11 cellular contexts compared by ENCODE assay signal in genomic region chr1:16766663-16767342, GRCh38. TPM values are rescaled to one million over a fixed set of nuclear protein-coding genes. Genes with fewer than 3 reads are reported as not detected.
DNase-seq lines count a peak whose midpoint lies in the region; ATAC-seq and TF ChIP-seq lines count a peak whose summit lies in the region.
"Not testable (repeated sequence)": the region's sequence is repeated elsewhere in the genome, so short reads cannot be mapped to it uniquely, and the experiment has no call there.
"Had no signal": no experiment of that assay in that cellular context is flagged by ENCODE, and none has a peak within 500 bp of the region (broad histone marks: within the 10 kb centered on the region; RNA-seq: fewer than 3 reads in every experiment).

No MANE protein-coding gene starts in this region.

- WGBS in SK-N-SH (ENCODE audit: low lambda C conversion rate) = 54% methylated on average over 10 of the region's 10 CpGs
- WGBS in testis, 2 donors = 27 to 42% methylated on average over 10 of the region's 10 CpGs

- not testable (repeated sequence) for TF ChIP-seq CTCF in 22Rv1 (IDR thresholded peaks at IDR 0.05); HEK293 (tag by site-specific recombination; IDR thresholded peaks at IDR 0.05); SK-N-SH (IDR thresholded peaks at IDR 0.05); right atrium auricular region (IDR thresholded peaks at IDR 0.05); mucosa of descending colon (IDR thresholded peaks at IDR 0.05); testis (IDR thresholded peaks at IDR 0.05)

- H3F3A ChIP-seq in SK-N-SH (replicated peaks; ENCODE audit: insufficient read depth) = not testable (repeated sequence)

- not testable (repeated sequence) for H3K4me1 ChIP-seq in HEK293 (ENCODE audit: control insufficient read depth, insufficient read depth, low read length); SK-N-SH (ENCODE audit: control insufficient read depth in 1 of 2, insufficient read depth in 2 of 2, low read depth in 1 of 2, low read length in 1 of 2); right atrium auricular region; mucosa of descending colon (ENCODE audit: low read depth); rectal smooth muscle tissue (ENCODE audit: control insufficient read depth, insufficient read depth, low read length); testis

- not testable (repeated sequence) for H3K9me3 ChIP-seq in HEK293 (ENCODE audit: control insufficient read depth, insufficient read depth, low read depth, low read length); SK-N-SH; right atrium auricular region; mucosa of descending colon; testis

- not testable (repeated sequence) for H3K9me2 ChIP-seq in SK-N-SH

- TF ChIP-seq RAD21 in SK-N-SH (IDR thresholded peaks at IDR 0.05; ENCODE audit: low read length) = not testable (repeated sequence)

- not testable (repeated sequence) for TF ChIP-seq POLR2A in testis (IDR thresholded peaks at IDR 0.05)

- not testable (repeated sequence) for H3K36me3 ChIP-seq in HEK293 (ENCODE audit: control insufficient read depth in 2 of 2, insufficient read depth in 1 of 2, low read length in 2 of 2); SK-N-SH (replicated peaks in 1 of 2; ENCODE audit: control insufficient read depth in 1 of 2, insufficient read depth in 2 of 2, low read length in 1 of 2); right atrium auricular region; mucosa of descending colon (ENCODE audit: low read depth); rectal smooth muscle tissue (ENCODE audit: control insufficient read depth, insufficient read depth, low read length); testis (ENCODE audit: low read depth, missing control alignments)

- not testable (repeated sequence) for TF ChIP-seq EP300 in SK-N-SH (IDR thresholded peaks at IDR 0.05; ENCODE audit: borderline replicate concordance in 1 of 2, low read depth in 1 of 2, low read length in 1 of 2)

- POLR2A ChIA-PET in HEK293 (lab: Yijun Ruan, JAX); SK-N-SH (lab: Yijun Ruan, JAX): not testable (repeated sequence)

- CTCF ChIA-PET in HEK293 (lab: Yijun Ruan, JAX); SK-N-SH (lab: Yijun Ruan, JAX): not testable (repeated sequence)

- H4K20me1 ChIP-seq in SK-N-SH (ENCODE audit: insufficient read depth) = not testable (repeated sequence)

- H3K4me2 ChIP-seq in SK-N-SH = not testable (repeated sequence)

- not testable (repeated sequence) for H3K4me3 ChIP-seq in HEK293 (ENCODE audit: low read depth, low read length); SK-N-SH (ENCODE audit: low read depth in 2 of 2, low read length in 1 of 2); right atrium auricular region; mucosa of descending colon; rectal smooth muscle tissue (ENCODE audit: low read length); testis

- DNase-seq in SK-N-SH (peak; percentile 2), right atrium auricular region (ENCODE audit: low spot score) (peak; percentile 52), left kidney (ENCODE audit: low read depth, low spot score) (peak; percentile 7), mucosa of descending colon (peak in 2 of 3 donors; percentile 34 to 35), testis (peak; percentile 64)

- peak overlapping the region; percentile 60 for H3K27ac ChIP-seq in 22Rv1
- H3K27ac ChIP-seq in HEK293 (ENCODE audit: extremely low read depth, low read depth, low read length); SK-N-SH (ENCODE audit: low read depth in 2 of 2, low read length in 1 of 2); right atrium auricular region; testis: not testable (repeated sequence)
- H3K27ac ChIP-seq in rectal smooth muscle tissue (ENCODE audit: low read depth, low read length) = peak overlapping the region; percentile 77

- H3K27me3 ChIP-seq in SK-N-SH (ENCODE audit: insufficient read depth); right atrium auricular region; rectal smooth muscle tissue (ENCODE audit: control insufficient read depth, insufficient read depth, low read length); testis: not testable (repeated sequence)

- intact Hi-C loops in mucosa of descending colon (cut with DNase I, micrococcal nuclease); testis (cut with DNase I; ENCODE audit: low total_unique reads): not testable (repeated sequence)

- H3K9ac ChIP-seq in SK-N-SH; rectal smooth muscle tissue (ENCODE audit: low read length): not testable (repeated sequence)

- ATAC-seq in mucosa of descending colon = peak; percentile 3

- not testable (repeated sequence) for H3K79me2 ChIP-seq in SK-N-SH (ENCODE audit: insufficient read depth)

- not testable (repeated sequence) for H2AFZ ChIP-seq in SK-N-SH (ENCODE audit: low read depth)

TF ChIP-seq in HEK293, 187 proteins besides CTCF, POLR2A, EP300 and RAD21:
- peak; percentile 83 for TF ChIP-seq ZBTB11 (tag by site-specific recombination; conservative IDR thresholded peaks at IDR 0.05; ENCODE audit: low read depth)

RNA-seq across cellular contexts. Expression of gene RNU1-4, which starts 26.5 kb away (rescaled TPM):
- not detected in 2 replicates for polyA plus RNA-seq in SK-N-SH (2012; rRNA removed)
- not detected in 2 replicates for polyA plus RNA-seq in SK-N-SH (2012; cell fraction: cytosol; rRNA removed)
- polyA plus RNA-seq in SK-N-SH (2012; cell fraction: nucleus; rRNA removed) = not detected in 2 replicates
- not detected for total RNA-seq in right atrium auricular region
- 1,000 to 10,000 TPM; 2,195 to 6,222 (median 2,378) TPM for total RNA-seq in mucosa of descending colon
- under 1 TPM; under 0.01 TPM for total RNA-seq in testis
- 18.9 TPM for polyA plus RNA-seq in testis (ENCODE audit: insufficient read depth, low read depth, low replicate concordance)
- total RNA-seq: HT1080 had no signal
- polyA plus RNA-seq: BJ; CD4-positive, alpha-beta memory T cell had no signal

Comparison
In these comparisons a context has a peak if more than half of its experiments do, and no peak if none do; other contexts are left out.
1. DNase-seq: peak in every context shown above with its lines; median percentile 64 in testis; 52 in right atrium auricular region; 34 in mucosa of descending colon; 7 in left kidney; 2 in SK-N-SH.
2. RNA of gene RNU1-4, which starts 26.5 kb away (total RNA-seq): 2,195 to 6,222 TPM in mucosa of descending colon; not detected in right atrium auricular region and under 0.01 TPM in testis; every median in the first group is over 1,000 times any median in the second.